ENCODE assay signal across 10 cellular contexts in genomic region chr20:35318502-35319157, GRCh38. TPM values are rescaled to one million over a fixed set of nuclear protein-coding genes. Genes with fewer than 3 reads are reported as not detected.
DNase-seq lines count a peak whose midpoint lies in the region; ATAC-seq and TF ChIP-seq lines count a peak whose summit lies in the region.
"Had no signal": no experiment of that assay in that cellular context is flagged by ENCODE, and none has a peak within 500 bp of the region (broad histone marks: within the 10 kb centered on the region; RNA-seq: fewer than 3 reads in every experiment).

No MANE protein-coding gene starts in this region.

- no peak overlapping the region for H3K27ac Mint-ChIP-seq in T-helper 17 cell

- no peak for ATAC-seq in T-helper 17 cell
- ATAC-seq: GM12878 had no signal

- DNase-seq in DMS153 (lab: John Stamatoyannopoulos, UW) (peak; percentile 89), NCI-H2196 treated with DMSO at 0.1 percent for 48 hours (lab: John Stamatoyannopoulos, UW; ENCODE audit: unreplicated experiment) (peak; percentile 98), epithelial cell of proximal tubule (ENCODE audit: low read depth) (peak; percentile 98), non-pigmented ciliary epithelial cell (ENCODE audit: low read depth) (peak; percentile 74), MV-4-11 (lab: John Stamatoyannopoulos, UW) (no peak), GM10266 (ENCODE audit: extremely low spot score) (no peak), DMS114 treated with DMSO at 0.1 percent for 48 hours (lab: John Stamatoyannopoulos, UW; ENCODE audit: unreplicated experiment) (no peak), T-helper 17 cell (no peak)

- no peak overlapping the region for H3K4me3 ChIP-seq in epithelial cell of proximal tubule (ENCODE audit: low read depth, low read length)
- H3K4me3 ChIP-seq: GM12878 had no signal

- no peaks in the 10 kb centered on the region for H3K27me3 Mint-ChIP-seq in T-helper 17 cell

- TF ChIP-seq CTCF in epithelial cell of proximal tubule (conservative IDR thresholded peaks at IDR 0.05; ENCODE audit: low read depth, low read length), result no peak
- no peak for TF ChIP-seq CTCF in GM10266 (IDR thresholded peaks at IDR 0.05; ENCODE audit: control insufficient read depth, insufficient read depth, low read depth, missing control alignments)

- peaks cover 2% of the 10 kb centered on the region for H3K36me3 Mint-ChIP-seq in T-helper 17 cell (ENCODE audit: low read depth)

- H3K4me1 Mint-ChIP-seq in T-helper 17 cell, result peaks cover 10% of the 10 kb centered on the region

- H3K4me3 Mint-ChIP-seq in T-helper 17 cell, result no peak overlapping the region

- no peaks in the 10 kb centered on the region for H3K9me3 ChIP-seq in T-helper 17 cell (ENCODE audit: control insufficient read depth, low read length, poor library complexity, severe bottlenecking)

RNA-seq across cellular contexts. Expression of gene FAM83C, which starts 26.4 kb away (rescaled TPM):
- total RNA-seq in epithelial cell of proximal tubule (0.14 TPM in 1 of 2 replicates, not detected in the other), T-helper 17 cell (not detected)
- total RNA-seq: GM12878, mononuclear cell had no signal

RNA-seq across cellular contexts. Expression of gene EIF6, which starts 34.1 kb away (rescaled TPM):
- total RNA-seq in epithelial cell of proximal tubule, result 315 and 480 TPM in 2 replicates
- total RNA-seq in T-helper 17 cell, result 10 to 100 TPM; 39.4 to 43.6 TPM

RNA-seq across cellular contexts. Expression of gene MMP24OS, which starts 40.7 kb away (rescaled TPM):
- total RNA-seq in epithelial cell of proximal tubule (16.1 and 32.3 TPM in 2 replicates), T-helper 17 cell (10 to 100 TPM; 60.8 to 64.4 TPM)

Comparison
In these comparisons a context has a peak if more than half of its experiments do, and no peak if none do; other contexts are left out.
1. DNase-seq: peak in DMS153 (single experiment), NCI-H2196 treated with DMSO at 0.1 percent for 48 hours (single experiment), epithelial cell of proximal tubule (single experiment) and non-pigmented ciliary epithelial cell (single experiment); none in MV-4-11 (single experiment), GM10266 (single experiment), DMS114 treated with DMSO at 0.1 percent for 48 hours (single experiment) and T-helper 17 cell (0 of 3).